Comparison of ENCODE assay signal across 8 cellular contexts in genomic region chr15:35519536-35520149, GRCh38. TPM values are rescaled to one million over a fixed set of nuclear protein-coding genes. Genes with fewer than 3 reads are reported as not detected.
DNase-seq lines count a peak whose midpoint lies in the region; ATAC-seq and TF ChIP-seq lines count a peak whose summit lies in the region.

No MANE protein-coding gene starts in this region.

- H3K9me3 Mint-ChIP-seq in activated CD4-positive, alpha-beta memory T cell treated with anti-CD3 and anti-CD28 coated beads for 36 hours: no peaks in the 10 kb centered on the region

- peak; percentile 80 for TF ChIP-seq CTCF in 22Rv1 (IDR thresholded peaks at IDR 0.05)
- peak; percentile 50 for TF ChIP-seq CTCF in GM12873 (IDR thresholded peaks at IDR 0.05; ENCODE audit: insufficient read depth, low read depth, low read length, missing control alignments)

- intact Hi-C loops in activated CD4-positive, alpha-beta memory T cell treated with anti-CD3 and anti-CD28 coated beads for 36 hours (cut with micrococcal nuclease): no loop called here

- no peak overlapping the region for H3K27ac Mint-ChIP-seq in activated CD4-positive, alpha-beta memory T cell treated with anti-CD3 and anti-CD28 coated beads for 36 hours

- H3K36me3 Mint-ChIP-seq in activated CD4-positive, alpha-beta memory T cell treated with anti-CD3 and anti-CD28 coated beads for 36 hours: no peaks in the 10 kb centered on the region

- DNase-seq in NCI-H446 (lab: John Stamatoyannopoulos, UW): peak; percentile 15 to 71
- DNase-seq in cerebellum (ENCODE audit: low spot score): peak; percentile 10
- peak; percentile 68 for DNase-seq in medulla oblongata (ENCODE audit: extremely low spot score)
- DNase-seq in activated CD4-positive, alpha-beta memory T cell treated with anti-CD3 and anti-CD28 coated beads for 36 hours: no peak

- ATAC-seq in HG03095 (IDR thresholded peaks at IDR 0.05; ENCODE audit: unreplicated experiment) (peak; percentile 57), GM21526 (IDR thresholded peaks at IDR 0.05; ENCODE audit: low FRiP score, unreplicated experiment) (no peak)

- no peaks in the 10 kb centered on the region for H3K4me1 Mint-ChIP-seq in activated CD4-positive, alpha-beta memory T cell treated with anti-CD3 and anti-CD28 coated beads for 36 hours (ENCODE audit: low read depth)

- CTCF ChIA-PET in activated CD4-positive, alpha-beta memory T cell treated with anti-CD3 and anti-CD28 coated beads for 36 hours (lab: Charles Lee): interaction anchor here (0.6 to 0.9 kb wide), 2 partner anchors 53 to 236 kb away, joined by 3 to 4 read pairs; no protein-coding TSS in a partner anchor

- POLR2A ChIA-PET in activated CD4-positive, alpha-beta memory T cell treated with anti-CD3 and anti-CD28 coated beads for 36 hours (lab: Charles Lee): no interaction called here

- H3K27ac ChIP-seq in 22Rv1: no peak overlapping the region

- H3K27me3 Mint-ChIP-seq in activated CD4-positive, alpha-beta memory T cell treated with anti-CD3 and anti-CD28 coated beads for 36 hours: no peaks in the 10 kb centered on the region

- H3K4me3 Mint-ChIP-seq in activated CD4-positive, alpha-beta memory T cell treated with anti-CD3 and anti-CD28 coated beads for 36 hours: no peak overlapping the region

RNA-seq across cellular contexts. Expression of gene DPH6, which starts 26.3 kb away (rescaled TPM):
- total RNA-seq in cerebellum: 27.2 TPM
- total RNA-seq in activated CD4-positive, alpha-beta memory T cell treated with anti-CD3 and anti-CD28 coated beads for 36 hours: 10 to 100 TPM; 14.3 to 15.9 TPM
